Comparison of ENCODE assay signal across 8 cellular contexts in the genomic region with DNA sequence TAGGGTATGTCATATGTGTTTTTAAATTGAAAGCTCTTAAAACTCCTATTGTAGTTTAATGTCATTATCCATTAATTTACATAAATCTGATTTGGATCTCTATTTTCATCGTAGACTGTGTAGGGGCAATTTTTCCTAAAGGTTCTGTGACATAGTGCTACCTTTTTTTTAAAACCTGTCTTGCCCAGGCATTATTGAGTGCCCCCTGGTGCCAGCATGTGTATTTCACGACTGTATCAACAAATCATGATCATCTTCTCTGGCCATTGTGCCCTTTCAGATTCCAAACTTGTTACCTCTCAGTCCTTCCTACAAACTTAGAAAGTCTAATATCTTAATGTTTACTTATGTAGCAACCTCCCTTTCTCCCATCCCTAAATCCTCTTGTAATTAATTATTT.
DNase-seq lines count a peak whose midpoint lies in the region; ATAC-seq and TF ChIP-seq lines count a peak whose summit lies in the region.

No MANE protein-coding gene starts in this region.

- no peak overlapping the region for H3K27ac ChIP-seq in OCI-LY7 (ENCODE audit: low read depth, low read length, poor library complexity, severe bottlenecking)
- peak overlapping the region in 1 of 2 donors; percentile 13 for H3K27ac ChIP-seq in testis
- H3K27ac ChIP-seq in ovary: no peak overlapping the region

- TF ChIP-seq EP300 in ovary (IDR thresholded peaks at IDR 0.05): no peak

- no peaks in the 10 kb centered on the region for H3K9me2 ChIP-seq in OCI-LY7 (ENCODE audit: insufficient read depth, low read length)

- H3K9me3 ChIP-seq in OCI-LY7 (ENCODE audit: low read length): no peaks in the 10 kb centered on the region
- no peaks in the 10 kb centered on the region for H3K9me3 ChIP-seq in testis
- no peaks in the 10 kb centered on the region for H3K9me3 ChIP-seq in ovary

- POLR2A ChIA-PET in OCI-LY7 (lab: Charles Lee): interaction anchor here (0.7 kb wide), 1 partner anchor 20 kb away, joined by 3 read pairs; no protein-coding TSS in a partner anchor

- H3K79me2 ChIP-seq in OCI-LY7 (ENCODE audit: insufficient read depth, low read depth, low read length): no peaks in the 10 kb centered on the region

- H3K4me1 Mint-ChIP-seq in activated T-cell treated with anti-CD3 and anti-CD28 coated beads, Interleukin-2, amount 50 U/mL, for 4 hours (ENCODE audit: low read depth): no peaks in the 10 kb centered on the region

- no peak overlapping the region for H3K4me3 Mint-ChIP-seq in activated T-cell treated with anti-CD3 and anti-CD28 coated beads, Interleukin-2, amount 50 U/mL, for 4 hours

- intact Hi-C loops in OCI-LY7 (cut with micrococcal nuclease; ENCODE audit: unreplicated experiment): loop anchor here (10.0 kb wide), 1 partner anchor 736 kb away; no protein-coding TSS in a partner anchor
- intact Hi-C loops in testis (cut with DNase I; ENCODE audit: low total_unique reads): no loop called here
- intact Hi-C loops in ovary (cut with DNase I): no loop called here

- peak; percentile 81 for TF ChIP-seq CTCF in OCI-LY7 (conservative IDR thresholded peaks at IDR 0.05; ENCODE audit: low read length)
- TF ChIP-seq CTCF in testis (IDR thresholded peaks at IDR 0.05): peak in 1 of 3 experiments; percentile 19
- TF ChIP-seq CTCF in ovary (IDR thresholded peaks at IDR 0.05): no peak

- H3K27me3 ChIP-seq in testis: no peaks in the 10 kb centered on the region
- H3K27me3 ChIP-seq in ovary: no peaks in the 10 kb centered on the region

- BruUV-seq in OCI-LY7 (replicated peaks; lab: Mats Ljungman, UMichigan): no TSS peak

- H3K27me3 Mint-ChIP-seq in activated T-cell treated with anti-CD3 and anti-CD28 coated beads, Interleukin-2, amount 50 U/mL, for 4 hours (ENCODE audit: low read depth): no peaks in the 10 kb centered on the region

- H2AFZ ChIP-seq in OCI-LY7 (ENCODE audit: low read length): no peak overlapping the region

- CTCF ChIA-PET in OCI-LY7 (lab: Charles Lee; ENCODE audit: unreplicated experiment): no interaction called here

- H3K9me3 Mint-ChIP-seq in activated T-cell treated with anti-CD3 and anti-CD28 coated beads, Interleukin-2, amount 50 U/mL, for 4 hours: no peaks in the 10 kb centered on the region

- peaks cover 62% of the 10 kb centered on the region for H3K36me3 ChIP-seq in OCI-LY7 (ENCODE audit: insufficient read depth, low read length)
- no peaks in the 10 kb centered on the region for H3K36me3 ChIP-seq in testis (ENCODE audit: low read depth, missing control alignments)
- no peaks in the 10 kb centered on the region for H3K36me3 ChIP-seq in ovary

- 69 to 80% methylated on average over 2 of the region's 2 CpGs for WGBS in testis, 2 donors
- 86 to 88% (median 86%) methylated on average over 2 of the region's 2 CpGs for WGBS in ovary, 3 donors

- no peaks in the 10 kb centered on the region for H3K4me1 ChIP-seq in OCI-LY7 (ENCODE audit: insufficient read depth, low read length, poor library complexity, severe bottlenecking)
- peaks cover 5% of the 10 kb centered on the region for H3K4me1 ChIP-seq in testis
- no peaks in the 10 kb centered on the region for H3K4me1 ChIP-seq in ovary (ENCODE audit: insufficient read depth)

- H3K4me3 ChIP-seq in OCI-LY7 (ENCODE audit: low read depth, low read length, poor library complexity, severe bottlenecking) (no peak overlapping the region), testis (no peak overlapping the region), ovary (no peak overlapping the region)

- peak; percentile 21 to 25 for DNase-seq in activated T-cell treated with anti-CD3 and anti-CD28 coated beads, Interleukin-2, amount 50 U/mL, for 48 hours
- no peak for DNase-seq in activated T-cell treated with anti-CD3 and anti-CD28 coated beads, Interleukin-2, amount 50 U/mL, for 4 hours
- DNase-seq in OCI-LY7 (ENCODE audit: low spot score) (peak; percentile 42), erythroblast (lab: John Stamatoyannopoulos, UW) (peak; percentile 30 to 55), testis (peak; percentile 53), NCI-H345 (lab: John Stamatoyannopoulos, UW) (no peak), NCI-H1436 (lab: John Stamatoyannopoulos, UW) (no peak), ovary (no peak)

- no peak for ATAC-seq in activated T-cell treated with anti-CD3 and anti-CD28 coated beads, Interleukin-2, amount 50 U/mL, for 4 hours

- peaks cover 33% of the 10 kb centered on the region for H3K36me3 Mint-ChIP-seq in activated T-cell treated with anti-CD3 and anti-CD28 coated beads, Interleukin-2, amount 50 U/mL, for 4 hours (ENCODE audit: insufficient read depth)

- no peaks in the 10 kb centered on the region for H4K20me1 ChIP-seq in OCI-LY7 (ENCODE audit: insufficient read depth, low read length)

- TF ChIP-seq POLR2A in erythroblast (IDR thresholded peaks at IDR 0.05; ENCODE audit: low read length): no peak
- no peak for TF ChIP-seq POLR2A in testis (IDR thresholded peaks at IDR 0.05)
- TF ChIP-seq POLR2A in ovary (IDR thresholded peaks at IDR 0.05): no peak

- no peak overlapping the region for H3K4me2 ChIP-seq in OCI-LY7 (ENCODE audit: low read length)

Comparison
In these comparisons a context has a peak if more than half of its experiments do, and no peak if none do; other contexts are left out.
1. DNase-seq: peak in activated T-cell treated with anti-CD3 and anti-CD28 coated beads, Interleukin-2, amount 50 U/mL, for 48 hours (2 of 2), OCI-LY7 (single experiment), erythroblast (2 of 2) and testis (single experiment); none in activated T-cell treated with anti-CD3 and anti-CD28 coated beads, Interleukin-2, amount 50 U/mL, for 4 hours (single experiment), NCI-H345 (single experiment), NCI-H1436 (single experiment) and ovary (0 of 5).